In the genomic region with DNA sequence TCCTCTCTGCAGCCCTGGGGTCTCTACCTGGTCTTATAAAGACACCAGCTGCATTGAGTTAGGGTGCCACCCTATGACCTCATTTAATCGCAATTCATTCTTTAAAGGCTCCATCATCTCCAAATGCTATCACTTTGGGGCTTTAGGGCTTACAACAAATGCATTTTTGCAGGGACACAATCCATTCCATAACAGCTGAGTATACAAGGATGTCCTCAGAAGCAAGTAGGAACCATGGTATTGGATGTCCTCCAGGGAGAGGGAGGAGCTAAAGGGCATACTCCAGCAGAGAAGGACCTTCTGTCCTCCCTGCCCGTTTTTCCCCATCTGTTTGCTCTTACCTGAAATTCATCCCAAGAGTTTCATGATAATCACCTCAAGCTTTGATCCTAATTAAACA, we compare ENCODE assay signal across 9 cellular contexts. TPM values are rescaled to one million over a fixed set of nuclear protein-coding genes. Genes with fewer than 3 reads are reported as not detected.
A peak's percentile ranks its signal among the peaks of the same experiment; 100 is the strongest.
DNase-seq lines count a peak whose midpoint lies in the region; ATAC-seq and TF ChIP-seq lines count a peak whose summit lies in the region.
"Had no signal": no experiment of that assay in that cellular context is flagged by ENCODE, and none has a peak within 500 bp of the region (broad histone marks: within the 10 kb centered on the region; RNA-seq: fewer than 3 reads in every experiment).

No MANE protein-coding gene starts in this region.

- in situ Hi-C loops in GM13976 (cut with MboI; ENCODE audit: low sequenced_read_pairs, unreplicated experiment): loop anchor here (5.0 to 25.0 kb wide), 3 partner anchors 142 to 827 kb away; a partner anchor contains a TSS

- H3K14ac ChIP-seq in neuronal stem cell (ENCODE audit: low read length): no peak overlapping the region

- no peak overlapping the region for H3K4ac ChIP-seq in neuronal stem cell (ENCODE audit: low read length)

- H3K79me1 ChIP-seq in neuronal stem cell (ENCODE audit: low read depth, low read length): no peaks in the 10 kb centered on the region

- no peak overlapping the region for H4K91ac ChIP-seq in neuronal stem cell (ENCODE audit: low read depth, low read length, poor library complexity)

- H3K4me1 ChIP-seq in right atrium auricular region (peaks cover 0 to 21% of the 10 kb centered on the region in 2 donors), vagina (peaks cover 20% of the 10 kb centered on the region), neuronal stem cell (ENCODE audit: control insufficient read depth in 2 of 2, insufficient read depth in 1 of 2, low read depth in 1 of 2, low read length in 2 of 2) (peaks cover 2 to 7% of the 10 kb centered on the region in 2 donors)

- H2AFZ ChIP-seq in neuronal stem cell (ENCODE audit: low read length): no peak overlapping the region

- no peak for DNase-seq in Right ventricle myocardium superior
- DNase-seq in right atrium auricular region (ENCODE audit: low spot score): no peak
- no peak for DNase-seq in left ventricle myocardium superior
- DNase-seq in vagina (ENCODE audit: extremely low spot score in 2 of 2): no peak
- DNase-seq in NCI-H1436 (lab: John Stamatoyannopoulos, UW): no peak
- DNase-seq in GM13976 (ENCODE audit: low spot score): no peak
- DNase-seq in neuronal stem cell (ENCODE audit: low spot score): no peak

- H3K9ac ChIP-seq in neuronal stem cell (ENCODE audit: low read depth, low read length, poor library complexity): no peak overlapping the region

- no CpG with 5 or more reads among the region's 2 CpGs for WGBS in neuronal stem cell (ENCODE audit: extremely low coverage in 2 of 2, insufficient read length in 2 of 2, insufficient replicate concordance in 1 of 2), 2 donors

- H3K9me3 ChIP-seq in right atrium auricular region (no peaks in the 10 kb centered on the region), vagina (no peaks in the 10 kb centered on the region), neuronal stem cell (replicated peaks in 1 of 2; ENCODE audit: control insufficient read depth in 2 of 2, insufficient read depth in 1 of 2, low read depth in 1 of 2, low read length in 2 of 2) (no peaks in the 10 kb centered on the region)
- H3K9me3 ChIP-seq: testis had no signal

- no peak overlapping the region for H2BK5ac ChIP-seq in neuronal stem cell (ENCODE audit: low read length)

- TF ChIP-seq CTCF in right atrium auricular region (IDR thresholded peaks at IDR 0.05) (no peak), VCaP (conservative IDR thresholded peaks at IDR 0.05) (no peak), vagina (IDR thresholded peaks at IDR 0.05) (no peak), GM13976 (IDR thresholded peaks at IDR 0.05; ENCODE audit: borderline replicate concordance, control extremely low read depth, extremely low read depth, insufficient read depth, missing control alignments) (no peak)

- H2BK15ac ChIP-seq in neuronal stem cell (ENCODE audit: low read length): no peak overlapping the region

- no peak overlapping the region for H4K8ac ChIP-seq in neuronal stem cell (ENCODE audit: low read depth, low read length)

- H3K27me3 ChIP-seq in right atrium auricular region (no peaks in the 10 kb centered on the region), vagina (no peaks in the 10 kb centered on the region), neuronal stem cell (ENCODE audit: control insufficient read depth in 3 of 3, insufficient read depth in 3 of 3, low read depth in 1 of 3, low read length in 3 of 3) (no peaks in the 10 kb centered on the region)
- H3K27me3 ChIP-seq: testis had no signal

- H3K36me3 ChIP-seq in right atrium auricular region: peaks cover 30% of the 10 kb centered on the region
- H3K36me3 ChIP-seq in vagina: peaks cover 0 to 31% of the 10 kb centered on the region in 2 donors
- H3K36me3 ChIP-seq in neuronal stem cell (replicated peaks in 1 of 2; ENCODE audit: control insufficient read depth in 2 of 2, insufficient read depth in 2 of 2, low read length in 2 of 2): peaks cover 3 to 26% of the 10 kb centered on the region in 2 donors

- H3K23ac ChIP-seq in neuronal stem cell (ENCODE audit: low read depth, low read length, poor library complexity): no peak overlapping the region

- H2BK120ac ChIP-seq in neuronal stem cell (ENCODE audit: low read depth, low read length): no peak overlapping the region

- ATAC-seq in Right ventricle myocardium superior (ENCODE audit: poor library complexity) (peak; percentile 86), left ventricle myocardium superior (peak; percentile 82)

- H3K4me3 ChIP-seq in right atrium auricular region: no peak overlapping the region
- H3K4me3 ChIP-seq in vagina: no peak overlapping the region
- no peak overlapping the region for H3K4me3 ChIP-seq in neuronal stem cell (ENCODE audit: low read length in 2 of 2)
- H3K4me3 ChIP-seq: testis had no signal

- H3K18ac ChIP-seq in neuronal stem cell (ENCODE audit: low read length): no peak overlapping the region

- peak overlapping the region in 1 of 2 donors; percentile 20 for H3K27ac ChIP-seq in right atrium auricular region
- H3K27ac ChIP-seq in VCaP: peak overlapping the region; percentile 70; the same call in 1 of the 2 replicates
- H3K27ac ChIP-seq in vagina: peak overlapping the region; percentile 36
- H3K27ac ChIP-seq in neuronal stem cell (replicated peaks; ENCODE audit: low read length): no peak overlapping the region
- H3K27ac ChIP-seq: testis had no signal

- no peak overlapping the region for H3K4me2 ChIP-seq in neuronal stem cell (ENCODE audit: insufficient read depth, low read length, poor library complexity, severe bottlenecking)

- H2BK12ac ChIP-seq in neuronal stem cell (ENCODE audit: low read length): no peak overlapping the region

- intact Hi-C loops in Right ventricle myocardium superior (cut with DNase I) (no loop called here), left ventricle myocardium superior (cut with micrococcal nuclease) (loop anchor here (2.0 kb wide), 1 partner anchor 140 kb away; no protein-coding TSS in a partner anchor), vagina (cut with DNase I) (loop anchor here (5.0 kb wide), 1 partner anchor 142 kb away; no protein-coding TSS in a partner anchor)

- no peak for TF ChIP-seq POLR2A in vagina (IDR thresholded peaks at IDR 0.05)

- no peak overlapping the region for H2AK5ac ChIP-seq in neuronal stem cell (ENCODE audit: low read depth, low read length)

RNA-seq across cellular contexts. Expression of a gene that starts 30.3 kb away (rescaled TPM):
- total RNA-seq in Right ventricle myocardium superior (6.1 TPM), right atrium auricular region (10 to 100 TPM in 1 of 2 donors, 1 to 10 TPM in 1; 6.6 to 14.3 TPM), left ventricle myocardium superior (7.1 TPM), vagina (13.3 TPM)
- 13.8 TPM for polyA plus RNA-seq in neuronal stem cell (2013, experiment 1 of 2)
- polyA plus RNA-seq in neuronal stem cell (2013, experiment 2 of 2): 13.2 TPM
